11 cellular contexts compared by ENCODE assay signal in genomic region chr1:33161061-33161681, GRCh38.
A peak's percentile ranks its signal among the peaks of the same experiment; 100 is the strongest.
DNase-seq lines count a peak whose midpoint lies in the region; ATAC-seq and FAIRE-seq lines count a peak whose summit lies in the region.
"Had no signal": no experiment of that assay in that cellular context is flagged by ENCODE, and none has a peak within 500 bp of the region (broad histone marks: within the 10 kb centered on the region; RNA-seq: fewer than 3 reads in every experiment).

No MANE protein-coding gene starts in this region.

- no peak for FAIRE-seq in HTR-8/SVneo (lab: Jason Lieb, UNC)

- DNase-seq in DMS79 (lab: John Stamatoyannopoulos, UW), result peak; percentile 75
- peak; percentile 96 for DNase-seq in NCI-H69 (lab: John Stamatoyannopoulos, UW)
- DNase-seq in effector memory CD8-positive, alpha-beta T cell, result no peak
- DNase-seq in middle frontal gyrus (ENCODE audit: extremely low spot score, low spot score), result peak; percentile 69
- DNase-seq in activated CD4-positive, alpha-beta T cell treated with anti-CD3 and anti-CD28 coated beads for 4 hours, result no peak
- no peak for DNase-seq in HTR-8/SVneo (ENCODE audit: insufficient read length, low spot score)
- DNase-seq: activated T-cell treated with anti-CD3 and anti-CD28 coated beads, Interleukin-2, amount 50 U/mL, for 4 hours; mesendoderm; stimulated activated CD4-positive, alpha-beta T cell treated with anti-CD3 and anti-CD28 coated beads, Interleukin-2, amount 100 ng/mL, for 48 hours had no signal

- H3K27ac Mint-ChIP-seq in effector memory CD8-positive, alpha-beta T cell, result peak overlapping the region; percentile 47 to 62

- no peak for ATAC-seq in effector memory CD8-positive, alpha-beta T cell (replicated peaks)
- ATAC-seq in GM19467 (IDR thresholded peaks at IDR 0.05; ENCODE audit: unreplicated experiment) (no peak), HG03097 (IDR thresholded peaks at IDR 0.05; ENCODE audit: low FRiP score, unreplicated experiment) (no peak)
- ATAC-seq: activated T-cell treated with anti-CD3 and anti-CD28 coated beads, Interleukin-2, amount 50 U/mL, for 4 hours had no signal

- no peak overlapping the region for H3K4me3 Mint-ChIP-seq in effector memory CD8-positive, alpha-beta T cell
- H3K4me3 Mint-ChIP-seq: activated T-cell treated with anti-CD3 and anti-CD28 coated beads, Interleukin-2, amount 50 U/mL, for 4 hours had no signal

- peaks cover 0 to 10% of the 10 kb centered on the region in 2 donors for H3K4me1 Mint-ChIP-seq in effector memory CD8-positive, alpha-beta T cell (ENCODE audit: low read depth in 2 of 2)

- H3K27me3 Mint-ChIP-seq in effector memory CD8-positive, alpha-beta T cell, result no peaks in the 10 kb centered on the region

- H3K9me3 Mint-ChIP-seq in effector memory CD8-positive, alpha-beta T cell, result no peaks in the 10 kb centered on the region
- H3K9me3 Mint-ChIP-seq: activated T-cell treated with anti-CD3 and anti-CD28 coated beads, Interleukin-2, amount 50 U/mL, for 4 hours had no signal

- peaks cover 47% of the 10 kb centered on the region for H3K36me3 Mint-ChIP-seq in effector memory CD8-positive, alpha-beta T cell (ENCODE audit: insufficient read depth)

Comparison
In these comparisons a context has a peak if more than half of its experiments do, and no peak if none do; other contexts are left out.
1. DNase-seq: peak in DMS79 (single experiment), NCI-H69 (single experiment) and middle frontal gyrus (single experiment); none in effector memory CD8-positive, alpha-beta T cell (0 of 3), activated CD4-positive, alpha-beta T cell treated with anti-CD3 and anti-CD28 coated beads for 4 hours (0 of 2) and HTR-8/SVneo (single experiment).